Comparison of ENCODE assay signal across 1 cellular context in the genomic region with DNA sequence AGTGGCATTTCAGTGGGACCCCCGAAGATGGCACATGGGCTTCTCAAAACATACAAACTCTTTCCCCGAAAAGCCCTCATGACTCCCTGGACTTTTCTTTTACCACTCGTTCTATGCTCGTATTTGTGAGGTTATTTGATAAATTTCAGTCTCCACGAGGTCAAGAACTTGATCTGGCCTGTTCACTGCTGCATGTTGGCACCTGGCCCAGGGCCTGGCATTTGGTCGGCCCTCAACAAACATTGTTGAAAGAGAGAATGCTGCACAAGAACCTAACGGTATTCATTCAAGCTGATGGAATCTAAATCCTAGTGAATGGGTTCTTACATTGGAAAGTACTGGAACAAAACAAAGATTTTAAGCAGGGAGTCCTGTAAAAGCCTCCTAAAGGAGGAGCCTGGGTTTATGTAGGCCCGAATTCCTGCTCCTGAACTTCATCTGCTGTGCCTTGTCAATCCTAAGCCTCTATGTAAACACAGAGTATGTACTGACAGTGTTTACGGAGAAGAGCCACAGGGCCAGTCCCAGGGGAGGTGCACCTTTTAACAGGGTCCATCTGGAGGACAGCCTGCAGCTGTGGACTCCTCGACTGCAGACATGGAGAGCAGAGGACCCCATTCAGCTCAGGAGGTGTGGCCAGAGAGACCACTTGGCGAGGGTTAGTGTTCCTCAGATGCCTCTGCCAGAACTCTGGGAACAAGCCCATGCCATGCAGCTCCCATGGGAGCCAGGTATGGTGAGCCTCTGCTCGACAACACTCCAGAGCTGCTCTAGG.
A peak's percentile ranks its signal among the peaks of the same experiment; 100 is the strongest.
TF ChIP-seq lines count a peak whose summit lies in the region.

No MANE protein-coding gene starts in this region.

TF ChIP-seq in HepG2, 621 proteins besides CTCF, POLR2A, EP300 and RAD21 (continued from another document and continues in another):
- TF ChIP-seq ATF6 (CRISPR knock-in tag; conservative IDR thresholded peaks at IDR 0.05) = no peak
- no peak for TF ChIP-seq DMAP1 (CRISPR knock-in tag; IDR thresholded peaks at IDR 0.05)
- no peak for TF ChIP-seq PRDM15 (CRISPR knock-in tag; IDR thresholded peaks at IDR 0.05)
- TF ChIP-seq TEAD3 (CRISPR knock-in tag; optimal IDR thresholded peaks at IDR 0.05; ENCODE audit: borderline replicate concordance) = peak; percentile 94
- TF ChIP-seq ZNF274 (CRISPR knock-in tag; IDR thresholded peaks at IDR 0.05) = no peak
- no peak for TF ChIP-seq ATF7-NPFF (CRISPR knock-in tag; IDR thresholded peaks at IDR 0.05; ENCODE audit: low read depth)
- TF ChIP-seq, protein P1, sequence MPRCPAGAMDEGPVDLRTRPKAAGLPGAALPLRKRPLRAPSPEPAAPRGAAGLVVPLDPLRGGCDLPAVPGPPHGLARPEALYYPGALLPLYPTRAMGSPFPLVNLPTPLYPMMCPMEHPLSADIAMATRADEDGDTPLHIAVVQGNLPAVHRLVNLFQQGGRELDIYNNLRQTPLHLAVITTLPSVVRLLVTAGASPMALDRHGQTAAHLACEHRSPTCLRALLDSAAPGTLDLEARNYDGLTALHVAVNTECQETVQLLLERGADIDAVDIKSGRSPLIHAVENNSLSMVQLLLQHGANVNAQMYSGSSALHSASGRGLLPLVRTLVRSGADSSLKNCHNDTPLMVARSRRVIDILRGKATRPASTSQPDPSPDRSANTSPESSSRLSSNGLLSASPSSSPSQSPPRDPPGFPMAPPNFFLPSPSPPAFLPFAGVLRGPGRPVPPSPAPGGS (CRISPR knock-in tag; IDR thresholded peaks at IDR 0.05) = 0 out of 2 replicates have a peak, but pooled peaks have one; percentile 47
- no peak for TF ChIP-seq ZNF235 (CRISPR knock-in tag; IDR thresholded peaks at IDR 0.05; ENCODE audit: borderline replicate concordance)
- TF ChIP-seq MED13 (CRISPR knock-in tag; IDR thresholded peaks at IDR 0.05) = peak; percentile 28; the same call in 1 of the 2 replicates
- TF ChIP-seq ZNF780A (CRISPR knock-in tag; IDR thresholded peaks at IDR 0.05) = no peak
- TF ChIP-seq ZNF282 (IDR thresholded peaks at IDR 0.05; ENCODE audit: partially characterized antibody) = no peak
- TF ChIP-seq ATF4 (CRISPR knock-in tag; IDR thresholded peaks at IDR 0.05) = no peak
- TF ChIP-seq ZBTB20 (CRISPR knock-in tag; IDR thresholded peaks at IDR 0.05; ENCODE audit: borderline replicate concordance, low read depth) = no peak
- no peak for TF ChIP-seq RFX5 (IDR thresholded peaks at IDR 0.05; ENCODE audit: low read depth, low read length)
- TF ChIP-seq SALL1 (CRISPR knock-in tag; IDR thresholded peaks at IDR 0.05) = peak; percentile 77
- no peak for TF ChIP-seq YEATS2 (CRISPR knock-in tag; IDR thresholded peaks at IDR 0.05; ENCODE audit: borderline replicate concordance)
- TF ChIP-seq THAP7 (CRISPR knock-in tag; IDR thresholded peaks at IDR 0.05) = no peak
- TF ChIP-seq SRF (IDR thresholded peaks at IDR 0.05; ENCODE audit: low read depth, low read length) = no peak
- TF ChIP-seq ZNF414 (CRISPR knock-in tag; IDR thresholded peaks at IDR 0.05) = no peak
- no peak for TF ChIP-seq ZNF354B (CRISPR knock-in tag; IDR thresholded peaks at IDR 0.05)
- no peak for TF ChIP-seq ZNF816 (CRISPR knock-in tag; IDR thresholded peaks at IDR 0.05; ENCODE audit: borderline replicate concordance)
- no peak for TF ChIP-seq SYNCRIP (IDR thresholded peaks at IDR 0.05; ENCODE audit: insufficient read depth, low read depth, low read length)
- peak; percentile 98; the same call in 1 of the 2 replicates for TF ChIP-seq ZNF292 (CRISPR knock-in tag; IDR thresholded peaks at IDR 0.05; ENCODE audit: borderline replicate concordance, low read depth)
- no peak for TF ChIP-seq KLF12 (CRISPR knock-in tag; IDR thresholded peaks at IDR 0.05; ENCODE audit: borderline replicate concordance)
- no peak for TF ChIP-seq NR1H2 (CRISPR knock-in tag; IDR thresholded peaks at IDR 0.05; ENCODE audit: borderline replicate concordance, low read depth)
- no peak for TF ChIP-seq MYC (CRISPR knock-in tag; IDR thresholded peaks at IDR 0.05; ENCODE audit: borderline replicate concordance)
- TF ChIP-seq, protein P2, sequence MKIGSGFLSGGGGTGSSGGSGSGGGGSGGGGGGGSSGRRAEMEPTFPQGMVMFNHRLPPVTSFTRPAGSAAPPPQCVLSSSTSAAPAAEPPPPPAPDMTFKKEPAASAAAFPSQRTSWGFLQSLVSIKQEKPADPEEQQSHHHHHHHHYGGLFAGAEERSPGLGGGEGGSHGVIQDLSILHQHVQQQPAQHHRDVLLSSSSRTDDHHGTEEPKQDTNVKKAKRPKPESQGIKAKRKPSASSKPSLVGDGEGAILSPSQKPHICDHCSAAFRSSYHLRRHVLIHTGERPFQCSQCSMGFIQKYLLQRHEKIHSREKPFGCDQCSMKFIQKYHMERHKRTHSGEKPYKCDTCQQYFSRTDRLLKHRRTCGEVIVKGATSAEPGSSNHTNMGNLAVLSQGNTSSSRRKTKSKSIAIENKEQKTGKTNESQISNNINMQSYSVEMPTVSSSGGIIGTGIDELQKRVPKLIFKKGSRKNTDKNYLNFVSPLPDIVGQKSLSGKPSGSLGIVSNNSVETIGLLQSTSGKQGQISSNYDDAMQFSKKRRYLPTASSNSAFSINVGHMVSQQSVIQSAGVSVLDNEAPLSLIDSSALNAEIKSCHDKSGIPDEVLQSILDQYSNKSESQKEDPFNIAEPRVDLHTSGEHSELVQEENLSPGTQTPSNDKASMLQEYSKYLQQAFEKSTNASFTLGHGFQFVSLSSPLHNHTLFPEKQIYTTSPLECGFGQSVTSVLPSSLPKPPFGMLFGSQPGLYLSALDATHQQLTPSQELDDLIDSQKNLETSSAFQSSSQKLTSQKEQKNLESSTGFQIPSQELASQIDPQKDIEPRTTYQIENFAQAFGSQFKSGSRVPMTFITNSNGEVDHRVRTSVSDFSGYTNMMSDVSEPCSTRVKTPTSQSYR (CRISPR knock-in tag; IDR thresholded peaks at IDR 0.05; ENCODE audit: borderline replicate concordance) = peak; percentile 25; the same call in 1 of the 2 replicates
- TF ChIP-seq, protein P3, sequence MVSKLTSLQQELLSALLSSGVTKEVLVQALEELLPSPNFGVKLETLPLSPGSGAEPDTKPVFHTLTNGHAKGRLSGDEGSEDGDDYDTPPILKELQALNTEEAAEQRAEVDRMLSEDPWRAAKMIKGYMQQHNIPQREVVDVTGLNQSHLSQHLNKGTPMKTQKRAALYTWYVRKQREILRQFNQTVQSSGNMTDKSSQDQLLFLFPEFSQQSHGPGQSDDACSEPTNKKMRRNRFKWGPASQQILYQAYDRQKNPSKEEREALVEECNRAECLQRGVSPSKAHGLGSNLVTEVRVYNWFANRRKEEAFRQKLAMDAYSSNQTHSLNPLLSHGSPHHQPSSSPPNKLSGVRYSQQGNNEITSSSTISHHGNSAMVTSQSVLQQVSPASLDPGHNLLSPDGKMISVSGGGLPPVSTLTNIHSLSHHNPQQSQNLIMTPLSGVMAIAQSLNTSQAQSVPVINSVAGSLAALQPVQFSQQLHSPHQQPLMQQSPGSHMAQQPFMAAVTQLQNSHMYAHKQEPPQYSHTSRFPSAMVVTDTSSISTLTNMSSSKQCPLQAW (CRISPR knock-in tag; IDR thresholded peaks at IDR 0.05) = peak; percentile 70
- TF ChIP-seq ZNF33A (CRISPR knock-in tag; IDR thresholded peaks at IDR 0.05; ENCODE audit: borderline replicate concordance) = no peak
- no peak for TF ChIP-seq ZNF44 (CRISPR knock-in tag; IDR thresholded peaks at IDR 0.05)
- TF ChIP-seq, protein P4, sequence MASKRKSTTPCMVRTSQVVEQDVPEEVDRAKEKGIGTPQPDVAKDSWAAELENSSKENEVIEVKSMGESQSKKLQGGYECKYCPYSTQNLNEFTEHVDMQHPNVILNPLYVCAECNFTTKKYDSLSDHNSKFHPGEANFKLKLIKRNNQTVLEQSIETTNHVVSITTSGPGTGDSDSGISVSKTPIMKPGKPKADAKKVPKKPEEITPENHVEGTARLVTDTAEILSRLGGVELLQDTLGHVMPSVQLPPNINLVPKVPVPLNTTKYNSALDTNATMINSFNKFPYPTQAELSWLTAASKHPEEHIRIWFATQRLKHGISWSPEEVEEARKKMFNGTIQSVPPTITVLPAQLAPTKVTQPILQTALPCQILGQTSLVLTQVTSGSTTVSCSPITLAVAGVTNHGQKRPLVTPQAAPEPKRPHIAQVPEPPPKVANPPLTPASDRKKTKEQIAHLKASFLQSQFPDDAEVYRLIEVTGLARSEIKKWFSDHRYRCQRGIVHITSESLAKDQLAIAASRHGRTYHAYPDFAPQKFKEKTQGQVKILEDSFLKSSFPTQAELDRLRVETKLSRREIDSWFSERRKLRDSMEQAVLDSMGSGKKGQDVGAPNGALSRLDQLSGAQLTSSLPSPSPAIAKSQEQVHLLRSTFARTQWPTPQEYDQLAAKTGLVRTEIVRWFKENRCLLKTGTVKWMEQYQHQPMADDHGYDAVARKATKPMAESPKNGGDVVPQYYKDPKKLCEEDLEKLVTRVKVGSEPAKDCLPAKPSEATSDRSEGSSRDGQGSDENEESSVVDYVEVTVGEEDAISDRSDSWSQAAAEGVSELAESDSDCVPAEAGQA (IDR thresholded peaks at IDR 0.05; ENCODE audit: low read depth) = no peak
- TF ChIP-seq, protein P4 (CRISPR knock-in tag; IDR thresholded peaks at IDR 0.05; ENCODE audit: borderline replicate concordance) = no peak
- TF ChIP-seq ZNF17 (CRISPR knock-in tag; IDR thresholded peaks at IDR 0.05) = no peak
- peak; percentile 68 for TF ChIP-seq NR2F6 (IDR thresholded peaks at IDR 0.05)
- TF ChIP-seq NR2F6 (CRISPR knock-in tag; IDR thresholded peaks at IDR 0.05) = peak; percentile 83
- TF ChIP-seq MXD4 (CRISPR knock-in tag; IDR thresholded peaks at IDR 0.05) = no peak
